In genomic region chr2:201502713-201503112, GRCh38 we compare ENCODE assay signal across 9 cellular contexts.
"Had no signal": no experiment of that assay in that cellular context is flagged by ENCODE, and none has a peak within 500 bp of the region (broad histone marks: within the 10 kb centered on the region; RNA-seq: fewer than 3 reads in every experiment).

No MANE protein-coding gene starts in this region.

- H3K4me3 ChIP-seq: GM23248, HAP-1 had no signal

- H3K4me2 ChIP-seq: KMS-11 had no signal

- H3K4me1 ChIP-seq: HAP-1 had no signal

- H2AFZ ChIP-seq: GM23248 had no signal

- H3K27ac ChIP-seq: GM23248, KMS-11 had no signal

- H3K9ac ChIP-seq: GM23248, KMS-11 had no signal

- H3K36me3 ChIP-seq: HAP-1 had no signal

- ATAC-seq: HCT116 had no signal

- FAIRE-seq: HTR-8/SVneo had no signal

- DNase-seq: GM23248, GOT3, H7, IMR-90, KBM-7 had no signal
